In genomic region chrX:108139303-108139702, GRCh38 we compare ENCODE assay signal across 12 cellular contexts. TPM values are rescaled to one million over a fixed set of nuclear protein-coding genes. Genes with fewer than 3 reads are reported as not detected.
DNase-seq lines count a peak whose midpoint lies in the region; ATAC-seq and TF ChIP-seq lines count a peak whose summit lies in the region.
"Had no signal": no experiment of that assay in that cellular context is flagged by ENCODE, and none has a peak within 500 bp of the region (broad histone marks: within the 10 kb centered on the region; RNA-seq: fewer than 3 reads in every experiment).

No MANE protein-coding gene starts in this region.

- no peak overlapping the region for H3K9ac ChIP-seq in PC-3 (ENCODE audit: low read length)

- no peaks in the 10 kb centered on the region for H4K20me1 ChIP-seq in PC-3 (ENCODE audit: low read length)

- H3K27me3 ChIP-seq in PC-3 (ENCODE audit: low read length) = no peaks in the 10 kb centered on the region
- H3K27me3 ChIP-seq: esophagus squamous epithelium had no signal

- no peak for DNase-seq in stimulated activated naive CD8-positive, alpha-beta T cell treated with anti-CD3 and anti-CD28 coated beads, Interleukin-15, amount 100 ng/mL, for 72 hours
- DNase-seq in stimulated activated naive CD8-positive, alpha-beta T cell treated with anti-CD3 and anti-CD28 coated beads, Interleukin-15, Interleukin-2, amounts not matched to agents 100 U/mL and 50 U/mL, for 24 hours = no peak
- DNase-seq in PC-3 = peak; percentile 35
- DNase-seq in fibroblast of pulmonary artery (ENCODE audit: low read depth) = peak; percentile 21
- no peak for DNase-seq in NCI-H2227 treated with DMSO at 0.1 percent for 48 hours (lab: John Stamatoyannopoulos, UW)
- DNase-seq in effector CD4-positive, alpha-beta T cell = no peak
- no peak for DNase-seq in effector CD8-positive, alpha-beta T cell (lab: John Stamatoyannopoulos, UW)
- no peak for DNase-seq in activated CD4-positive, alpha-beta T cell treated with anti-CD3 and anti-CD28 coated beads, Interleukin-2, amount 50 U/mL, for 48 hours
- DNase-seq: activated T-cell treated with anti-CD3 and anti-CD28 coated beads, Interleukin-2, amount 50 U/mL, for 72 hours; esophagus squamous epithelium; SIG-M5 had no signal

- H3K79me2 ChIP-seq in PC-3 (ENCODE audit: low read length) = no peaks in the 10 kb centered on the region

- H3K4me1 Mint-ChIP-seq in stimulated activated naive CD8-positive, alpha-beta T cell treated with anti-CD3 and anti-CD28 coated beads, Interleukin-15, amount 100 ng/mL, for 72 hours = no peaks in the 10 kb centered on the region
- H3K4me1 Mint-ChIP-seq: nephron had no signal

- H3K4me3 ChIP-seq in PC-3 (ENCODE audit: low read length) = no peak overlapping the region
- H3K4me3 ChIP-seq in fibroblast of pulmonary artery (replicated peaks; ENCODE audit: low read depth, low read length) = no peak overlapping the region
- H3K4me3 ChIP-seq: esophagus squamous epithelium had no signal

- POLR2A ChIA-PET in PC-3 (lab: Charles Lee; ENCODE audit: unreplicated experiment) = no interaction called here

- H3F3A ChIP-seq in PC-3 (ENCODE audit: low read length, unreplicated experiment) = no peaks in the 10 kb centered on the region

- H3K27ac ChIP-seq in PC-3 (ENCODE audit: low read length) = no peak overlapping the region
- H3K27ac ChIP-seq: esophagus squamous epithelium had no signal

- intact Hi-C loops in PC-3 (cut with micrococcal nuclease) = loop anchor here (2.0 kb wide), 1 partner anchor 49 kb away; the partner anchor contains the start of genes ATG4A and PSMD10

- 0 out of 2 replicates have a peak, but pooled peaks cover 3% of the 10 kb centered on the region for H3K4me1 ChIP-seq in PC-3 (ENCODE audit: insufficient read depth, low read length)
- H3K4me1 ChIP-seq: esophagus squamous epithelium had no signal

- no peaks in the 10 kb centered on the region for H3K9me2 ChIP-seq in PC-3 (replicated peaks; ENCODE audit: low read length)

- H3K9me3 Mint-ChIP-seq in stimulated activated naive CD8-positive, alpha-beta T cell treated with anti-CD3 and anti-CD28 coated beads, Interleukin-15, amount 100 ng/mL, for 72 hours = no peaks in the 10 kb centered on the region
- H3K9me3 Mint-ChIP-seq: activated T-cell treated with anti-CD3 and anti-CD28 coated beads, Interleukin-2, amount 50 U/mL, for 72 hours; nephron had no signal

- no peaks in the 10 kb centered on the region for H3K27me3 Mint-ChIP-seq in stimulated activated naive CD8-positive, alpha-beta T cell treated with anti-CD3 and anti-CD28 coated beads, Interleukin-15, amount 100 ng/mL, for 72 hours

- H3K9me3 ChIP-seq in PC-3 (ENCODE audit: low read length) = no peaks in the 10 kb centered on the region
- H3K9me3 ChIP-seq: esophagus squamous epithelium had no signal

- BruUV-seq in PC-3 (replicated peaks; lab: Mats Ljungman, UMichigan) = no TSS peak

- no peak overlapping the region for H3K4me2 ChIP-seq in PC-3 (ENCODE audit: low read length)

- no peak overlapping the region for H3K4me3 Mint-ChIP-seq in stimulated activated naive CD8-positive, alpha-beta T cell treated with anti-CD3 and anti-CD28 coated beads, Interleukin-15, amount 100 ng/mL, for 72 hours
- H3K4me3 Mint-ChIP-seq: activated T-cell treated with anti-CD3 and anti-CD28 coated beads, Interleukin-2, amount 50 U/mL, for 72 hours; nephron had no signal

- H2AFZ ChIP-seq in PC-3 (ENCODE audit: low read length) = no peak overlapping the region

- CTCF ChIA-PET in PC-3 (lab: Charles Lee) = interaction anchor here (0.6 to 1.0 kb wide), 2 partner anchors 8 to 48 kb away, joined by 3 read pairs; partner anchors contain the start of genes ATG4A and PSMD10

- peak; percentile 18 for ATAC-seq in stimulated activated naive CD8-positive, alpha-beta T cell treated with anti-CD3 and anti-CD28 coated beads, Interleukin-15, amount 100 ng/mL, for 72 hours
- ATAC-seq in stimulated activated naive CD8-positive, alpha-beta T cell treated with anti-CD3 and anti-CD28 coated beads, Interleukin-15, Interleukin-2, amounts not matched to agents 100 U/mL and 50 U/mL, for 24 hours = no peak
- peak; percentile 74 for ATAC-seq in PC-3
- ATAC-seq: activated T-cell treated with anti-CD3 and anti-CD28 coated beads, Interleukin-2, amount 50 U/mL, for 72 hours had no signal

- no peak overlapping the region for H3K27ac Mint-ChIP-seq in stimulated activated naive CD8-positive, alpha-beta T cell treated with anti-CD3 and anti-CD28 coated beads, Interleukin-15, amount 100 ng/mL, for 72 hours
- H3K27ac Mint-ChIP-seq: activated T-cell treated with anti-CD3 and anti-CD28 coated beads, Interleukin-2, amount 50 U/mL, for 72 hours; nephron had no signal

- peaks cover 3% of the 10 kb centered on the region; the same call in 1 of the 2 replicates for H3K36me3 ChIP-seq in PC-3 (ENCODE audit: low read depth, low read length)

- peak; percentile 65 for TF ChIP-seq CTCF in PC-3 (conservative IDR thresholded peaks at IDR 0.05; ENCODE audit: low read depth, low read length)
- TF ChIP-seq CTCF in fibroblast of pulmonary artery (IDR thresholded peaks at IDR 0.05; ENCODE audit: low read length, missing control alignments) = peak; percentile 46

RNA-seq across cellular contexts. Expression of gene ATG4A, which starts 47.7 kb away (rescaled TPM):
- 15.0 and 21.0 TPM in 2 replicates for total RNA-seq in PC-3 (2014; rRNA removed)

RNA-seq across cellular contexts. Expression of gene PSMD10, which starts 48.0 kb away (rescaled TPM):
- 88.2 and 102 TPM in 2 replicates for total RNA-seq in PC-3 (2014; rRNA removed)

Comparison
In these comparisons a context has a peak if more than half of its experiments do, and no peak if none do; other contexts are left out.
1. DNase-seq: peak in PC-3 (single experiment) and fibroblast of pulmonary artery (single experiment); none in stimulated activated naive CD8-positive, alpha-beta T cell treated with anti-CD3 and anti-CD28 coated beads, Interleukin-15, amount 100 ng/mL, for 72 hours (0 of 2), stimulated activated naive CD8-positive, alpha-beta T cell treated with anti-CD3 and anti-CD28 coated beads, Interleukin-15, Interleukin-2, amounts not matched to agents 100 U/mL and 50 U/mL, for 24 hours (single experiment), NCI-H2227 treated with DMSO at 0.1 percent for 48 hours (single experiment), effector CD4-positive, alpha-beta T cell (single experiment), effector CD8-positive, alpha-beta T cell (single experiment) and activated CD4-positive, alpha-beta T cell treated with anti-CD3 and anti-CD28 coated beads, Interleukin-2, amount 50 U/mL, for 48 hours (0 of 2).